1 cellular context compared by ENCODE assay signal in the genomic region with DNA sequence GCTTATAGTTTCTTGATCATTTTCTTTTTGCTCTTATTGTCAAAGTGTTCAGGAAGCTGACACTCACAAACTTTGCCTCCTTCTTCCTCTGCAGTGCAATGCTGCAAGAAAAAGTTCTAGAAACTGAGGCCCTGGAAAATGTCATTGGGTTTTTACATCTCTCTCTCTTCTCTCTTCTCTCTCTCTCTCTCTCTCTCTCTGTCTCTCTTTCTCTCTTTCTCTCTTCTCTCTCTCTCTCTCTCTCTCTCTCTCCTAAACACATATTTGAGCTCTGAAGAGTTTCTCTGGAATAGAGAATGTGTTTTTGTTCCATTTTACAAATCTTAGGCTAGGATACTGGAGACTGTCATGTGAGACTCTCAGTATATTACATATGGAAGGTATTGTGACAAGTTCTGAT.
TF ChIP-seq lines count a peak whose summit lies in the region.

No MANE protein-coding gene starts in this region.

TF ChIP-seq in SK-N-SH, 30 proteins besides CTCF, POLR2A, EP300 and RAD21 (continued from another document):
- TF ChIP-seq RCOR1 (IDR thresholded peaks at IDR 0.05; ENCODE audit: low read length) (no peak), YY1 (IDR thresholded peaks at IDR 0.05; ENCODE audit: low read depth) (no peak), POLR2AphosphoS5 (IDR thresholded peaks at IDR 0.05; ENCODE audit: low read depth, low read length) (no peak), EZH2phosphoT487 (IDR thresholded peaks at IDR 0.05; ENCODE audit: borderline replicate concordance, low read depth) (no peak)
